In genomic region chr1:150507912-150508864, GRCh38 we compare ENCODE assay signal across 8 cellular contexts. TPM values are rescaled to one million over a fixed set of nuclear protein-coding genes. Genes with fewer than 3 reads are reported as not detected.
A peak's percentile ranks its signal among the peaks of the same experiment; 100 is the strongest.
DNase-seq lines count a peak whose midpoint lies in the region; ATAC-seq and TF ChIP-seq lines count a peak whose summit lies in the region.

ECM1 (plus strand) TSS chr1:150508109; CDS start chr1:150508210, 101 bp downstream.

- ATAC-seq in SK-N-SH treated with all-trans-retinoic acid at 6 μM for 48 hours (peak; percentile 96), HG03460 (IDR thresholded peaks at IDR 0.05; ENCODE audit: unreplicated experiment) (no peak)

- peak; percentile 87 for DNase-seq in HCEC 1CT
- DNase-seq in fibroblast of peridontal ligament (ENCODE audit: extremely low read depth): peak; percentile 75
- DNase-seq in posterior vena cava (ENCODE audit: low spot score): peak; percentile 83
- DNase-seq in NCI-H446 treated with DMSO at 0.1 percent for 48 hours (lab: John Stamatoyannopoulos, UW): no peak
- no peak for DNase-seq in DMS114 treated with DMSO at 0.1 percent for 48 hours (lab: John Stamatoyannopoulos, UW; ENCODE audit: unreplicated experiment)
- DNase-seq in DMS153 treated with DMSO at 0.1 percent for 48 hours (lab: John Stamatoyannopoulos, UW; ENCODE audit: unreplicated experiment): no peak

- intact Hi-C loops in posterior vena cava (cut with DNase I): no loop called here

TF ChIP-seq in SK-N-SH treated with all-trans-retinoic acid at 6 μM for 48 hours, 23 proteins besides CTCF, POLR2A, EP300 and RAD21:
- no peak for TF ChIP-seq TCF4 (CRISPR knock-in tag; IDR thresholded peaks at IDR 0.05; ENCODE audit: borderline replicate concordance)
- TF ChIP-seq SNAI2 (CRISPR knock-in tag; IDR thresholded peaks at IDR 0.05): no peak
- TF ChIP-seq ZNF565 (CRISPR knock-in tag; conservative IDR thresholded peaks at IDR 0.05; ENCODE audit: low read depth): no peak
- TF ChIP-seq, protein P1, sequence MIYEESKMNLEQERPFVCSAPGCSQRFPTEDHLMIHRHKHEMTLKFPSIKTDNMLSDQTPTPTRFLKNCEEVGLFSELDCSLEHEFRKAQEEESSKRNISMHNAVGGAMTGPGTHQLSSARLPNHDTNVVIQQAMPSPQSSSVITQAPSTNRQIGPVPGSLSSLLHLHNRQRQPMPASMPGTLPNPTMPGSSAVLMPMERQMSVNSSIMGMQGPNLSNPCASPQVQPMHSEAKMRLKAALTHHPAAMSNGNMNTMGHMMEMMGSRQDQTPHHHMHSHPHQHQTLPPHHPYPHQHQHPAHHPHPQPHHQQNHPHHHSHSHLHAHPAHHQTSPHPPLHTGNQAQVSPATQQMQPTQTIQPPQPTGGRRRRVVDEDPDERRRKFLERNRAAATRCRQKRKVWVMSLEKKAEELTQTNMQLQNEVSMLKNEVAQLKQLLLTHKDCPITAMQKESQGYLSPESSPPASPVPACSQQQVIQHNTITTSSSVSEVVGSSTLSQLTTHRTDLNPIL (CRISPR knock-in tag; IDR thresholded peaks at IDR 0.05; ENCODE audit: low read depth): no peak
- no peak for TF ChIP-seq CSRNP3 (CRISPR knock-in tag; IDR thresholded peaks at IDR 0.05)
- no peak for TF ChIP-seq PATZ1 (CRISPR knock-in tag; IDR thresholded peaks at IDR 0.05; ENCODE audit: borderline replicate concordance)
- TF ChIP-seq ARNTL (CRISPR knock-in tag; IDR thresholded peaks at IDR 0.05; ENCODE audit: borderline replicate concordance, low read depth): no peak
- TF ChIP-seq TOX (CRISPR knock-in tag; IDR thresholded peaks at IDR 0.05; ENCODE audit: borderline replicate concordance): no peak
- TF ChIP-seq, protein P2, sequence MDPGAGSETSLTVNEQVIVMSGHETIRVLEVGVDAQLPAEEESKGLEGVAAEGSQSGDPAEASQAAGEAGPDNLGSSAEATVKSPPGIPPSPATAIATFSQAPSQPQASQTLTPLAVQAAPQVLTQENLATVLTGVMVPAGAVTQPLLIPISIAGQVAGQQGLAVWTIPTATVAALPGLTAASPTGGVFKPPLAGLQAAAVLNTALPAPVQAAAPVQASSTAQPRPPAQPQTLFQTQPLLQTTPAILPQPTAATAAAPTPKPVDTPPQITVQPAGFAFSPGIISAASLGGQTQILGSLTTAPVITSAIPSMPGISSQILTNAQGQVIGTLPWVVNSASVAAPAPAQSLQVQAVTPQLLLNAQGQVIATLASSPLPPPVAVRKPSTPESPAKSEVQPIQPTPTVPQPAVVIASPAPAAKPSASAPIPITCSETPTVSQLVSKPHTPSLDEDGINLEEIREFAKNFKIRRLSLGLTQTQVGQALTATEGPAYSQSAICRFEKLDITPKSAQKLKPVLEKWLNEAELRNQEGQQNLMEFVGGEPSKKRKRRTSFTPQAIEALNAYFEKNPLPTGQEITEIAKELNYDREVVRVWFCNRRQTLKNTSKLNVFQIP (CRISPR knock-in tag; IDR thresholded peaks at IDR 0.05; ENCODE audit: borderline replicate concordance, low read depth): no peak
- no peak for TF ChIP-seq ZNF70 (CRISPR knock-in tag; IDR thresholded peaks at IDR 0.05)
- TF ChIP-seq ZNF8 (CRISPR knock-in tag; IDR thresholded peaks at IDR 0.05): no peak
- TF ChIP-seq BACH2 (CRISPR knock-in tag; IDR thresholded peaks at IDR 0.05; ENCODE audit: borderline replicate concordance): no peak
- TF ChIP-seq ZC3H10 (CRISPR knock-in tag; IDR thresholded peaks at IDR 0.05): no peak
- no peak for TF ChIP-seq CSDC2 (CRISPR knock-in tag; IDR thresholded peaks at IDR 0.05)
- no peak for TF ChIP-seq ZFP3 (CRISPR knock-in tag; IDR thresholded peaks at IDR 0.05)

RNA-seq across cellular contexts. Expression of gene ECM1, which starts in this region (rescaled TPM):
- 10 to 100 TPM; 51.9 to 78.0 TPM for total RNA-seq in posterior vena cava

Comparison
In these comparisons a context has a peak if more than half of its experiments do, and no peak if none do; other contexts are left out.
1. DNase-seq: peak in HCEC 1CT (single experiment), fibroblast of peridontal ligament (single experiment) and posterior vena cava (single experiment); none in NCI-H446 treated with DMSO at 0.1 percent for 48 hours (single experiment), DMS114 treated with DMSO at 0.1 percent for 48 hours (single experiment) and DMS153 treated with DMSO at 0.1 percent for 48 hours (single experiment).